23 cellular contexts compared by ENCODE assay signal in genomic region chr12:2118061-2118460, GRCh38.
DNase-seq lines count a peak whose midpoint lies in the region; ATAC-seq, FAIRE-seq and TF ChIP-seq lines count a peak whose summit lies in the region.
"Had no signal": no experiment of that assay in that cellular context is flagged by ENCODE, and none has a peak within 500 bp of the region (broad histone marks: within the 10 kb centered on the region; RNA-seq: fewer than 3 reads in every experiment).

No MANE protein-coding gene starts in this region.

- H3K4me1 ChIP-seq in heart left ventricle (peaks cover 3 to 71% (median 30%) of the 10 kb centered on the region in 12 donors), K562 (replicated peaks in 1 of 2; ENCODE audit: control insufficient read depth in 2 of 2, insufficient read depth in 2 of 2, low read length in 2 of 2) (no peaks in the 10 kb centered on the region), lung (ENCODE audit: control insufficient read depth in 2 of 2, insufficient read depth in 2 of 2, low read length in 2 of 2) (no peaks in the 10 kb centered on the region), tibial nerve (peaks cover 0 to 13% (median 0%) of the 10 kb centered on the region in 4 donors)
- no peaks in the 10 kb centered on the region for H3K4me1 ChIP-seq in effector memory CD4-positive, alpha-beta T cell (ENCODE audit: control insufficient read depth, insufficient read depth, low read length, poor library complexity, severe bottlenecking)

- TF ChIP-seq POLR2A in heart left ventricle (IDR thresholded peaks at IDR 0.05) (no peak), K562 (conservative IDR thresholded peaks at IDR 0.05) (no peak), tibial nerve (IDR thresholded peaks at IDR 0.05) (no peak)

- peaks cover 14% of the 10 kb centered on the region for H3K4me1 Mint-ChIP-seq in mesothelial cell of epicardium
- H3K4me1 Mint-ChIP-seq: activated naive CD8-positive, alpha-beta T cell treated with anti-CD3 and anti-CD28 coated beads for 36 hours; brain; IgD-negative memory B cell; memory B cell; natural killer cell had no signal

- H3K27ac ChIP-seq in heart left ventricle (peak overlapping the region in 10 of 12 donors; percentile 24 to 80 (median 60)), K562 (ENCODE audit: extremely low read depth, low read depth, low read length) (no peak overlapping the region), lung (ENCODE audit: low read depth in 1 of 2, low read length in 1 of 2) (peak overlapping the region; percentile 15 to 60), tibial nerve (no peak overlapping the region)
- H3K27ac ChIP-seq in effector memory CD4-positive, alpha-beta T cell (ENCODE audit: insufficient read depth, low read length, poor library complexity, severe bottlenecking), result no peak overlapping the region
- H3K27ac ChIP-seq: epithelial cell of prostate, SK-N-MC had no signal

- no peaks in the 10 kb centered on the region for H3K9me3 Mint-ChIP-seq in mesothelial cell of epicardium
- H3K9me3 Mint-ChIP-seq: activated naive CD8-positive, alpha-beta T cell treated with anti-CD3 and anti-CD28 coated beads for 36 hours; activated T-helper 1 cell treated with anti-CD3 and anti-CD28 coated beads, Interleukin-12 subunit alpha, Interleukin-12 subunit beta, Interleukin-2, Interleukin-4 antibody, amounts not matched to agents 30 ng/mL and 10 ng/mL and 1 ng/mL, durations not matched to agents 14 hours and 24 hours and 36 hours; brain; memory B cell; natural killer cell; T-helper 2 cell treated with Interferon-gamma antibody and Interleukin-4, amounts not matched to agents 5 μg/mL and 100 μg/mL, for 36 hours had no signal

- WGBS in heart left ventricle, 4 donors, result 67 to 77% (median 69%) methylated on average over 5 of the region's 5 CpGs
- 0% methylated on average over 4 of the region's 5 CpGs for WGBS in K562 (ENCODE audit: insufficient coverage, low coverage, missing lambda C conversion rate)
- 81 to 84% methylated on average over 5 of the region's 5 CpGs for WGBS in lung, 2 donors
- 81 to 85% methylated on average over 5 of the region's 5 CpGs for WGBS in tibial nerve, 2 donors

- no peaks in the 10 kb centered on the region for H3K27me3 Mint-ChIP-seq in mesothelial cell of epicardium (ENCODE audit: low read depth)
- H3K27me3 Mint-ChIP-seq: activated naive CD8-positive, alpha-beta T cell treated with anti-CD3 and anti-CD28 coated beads for 36 hours had no signal

- no peak overlapping the region for H3K4me2 ChIP-seq in K562 (ENCODE audit: insufficient read depth, low read length)

- TF ChIP-seq CTCF in heart left ventricle (IDR thresholded peaks at IDR 0.05), result no peak
- peak in 2 of 3 experiments; percentile 17 to 21; a peak in 3 of 6 replicates for TF ChIP-seq CTCF in K562 (IDR thresholded peaks at IDR 0.05 in 2 of 3, conservative IDR thresholded peaks at IDR 0.05 in 1 of 3; ENCODE audit: insufficient read depth in 2 of 3, low read depth in 1 of 3, low read length in 3 of 3)
- no peak for TF ChIP-seq CTCF in lung (IDR thresholded peaks at IDR 0.05; ENCODE audit: control extremely low read depth, extremely low read depth)
- no peak for TF ChIP-seq CTCF in tibial nerve (IDR thresholded peaks at IDR 0.05)
- no peak for TF ChIP-seq CTCF in mesothelial cell of epicardium (IDR thresholded peaks at IDR 0.05; ENCODE audit: unreplicated experiment)

- no peaks in the 10 kb centered on the region for H3K79me2 ChIP-seq in K562 (ENCODE audit: control insufficient read depth, insufficient read depth, low read length)

- BruUV-seq in K562 (replicated peaks; lab: Mats Ljungman, UMichigan), result no TSS peak

- H3K4me3 ChIP-seq in heart left ventricle, result no peak overlapping the region
- no peak overlapping the region for H3K4me3 ChIP-seq in K562
- no peak overlapping the region for H3K4me3 ChIP-seq in lung
- no peak overlapping the region for H3K4me3 ChIP-seq in tibial nerve
- no peak overlapping the region for H3K4me3 ChIP-seq in effector memory CD4-positive, alpha-beta T cell (ENCODE audit: insufficient read depth, low read depth, low read length, poor library complexity, severe bottlenecking)
- H3K4me3 ChIP-seq: SK-N-MC had no signal

- TF ChIP-seq EP300 in K562 (IDR thresholded peaks at IDR 0.05; ENCODE audit: low read length), result no peak
- TF ChIP-seq EP300 in tibial nerve (IDR thresholded peaks at IDR 0.05), result no peak

- H3K27me3 ChIP-seq in heart left ventricle (no peaks in the 10 kb centered on the region), K562 (ENCODE audit: control insufficient read depth in 2 of 2, insufficient read depth in 2 of 2, low read length in 2 of 2) (peaks cover 7 to 58% of the 10 kb centered on the region in 2 experiments; a peak in 4 of 5 replicates), lung (ENCODE audit: control insufficient read depth, insufficient read depth) (no peaks in the 10 kb centered on the region), tibial nerve (no peaks in the 10 kb centered on the region)
- no peaks in the 10 kb centered on the region for H3K27me3 ChIP-seq in effector memory CD4-positive, alpha-beta T cell (replicated peaks; ENCODE audit: control insufficient read depth, insufficient read depth, low read length, poor library complexity, severe bottlenecking)

- peak in 3 of 4 donors; percentile 5 to 21 (median 9) for ATAC-seq in heart left ventricle
- peak; percentile 61 for ATAC-seq in K562
- no peak for ATAC-seq in lung (ENCODE audit: insufficient read depth, low FRiP score)
- no peak for ATAC-seq in GM18870 (IDR thresholded peaks at IDR 0.05; ENCODE audit: unreplicated experiment)
- ATAC-seq: natural killer cell, PC-3 had no signal

- DNase-seq in heart left ventricle (no peak), cardiac septum (ENCODE audit: low spot score) (no peak), K562 (ENCODE audit: extremely low read depth in 1 of 4, low spot score in 3 of 4) (peak; percentile 5 to 15 (median 10)), lung (ENCODE audit: low spot score) (no peak), tibial nerve (ENCODE audit: low spot score in 2 of 2) (no peak), mesothelial cell of epicardium (ENCODE audit: low spot score in 2 of 2, unreplicated experiment in 2 of 2) (no peak)
- no peak for DNase-seq in effector memory CD4-positive, alpha-beta T cell
- DNase-seq: activated naive CD8-positive, alpha-beta T cell treated with anti-CD3 and anti-CD28 coated beads for 36 hours; C1 segment of cervical spinal cord; DMS153; MV-4-11; natural killer cell; NCI-H2081; PC-3 had no signal

- CTCF ChIA-PET in K562 (lab: Yijun Ruan, JAX; ENCODE audit: low intra/inter-chr PET ratio), result no interaction called here

- H3K27ac Mint-ChIP-seq in mesothelial cell of epicardium, result no peak overlapping the region
- H3K27ac Mint-ChIP-seq: activated naive CD8-positive, alpha-beta T cell treated with anti-CD3 and anti-CD28 coated beads for 36 hours; activated T-helper 1 cell treated with anti-CD3 and anti-CD28 coated beads, Interleukin-12 subunit alpha, Interleukin-12 subunit beta, Interleukin-2, Interleukin-4 antibody, amounts not matched to agents 30 ng/mL and 10 ng/mL and 1 ng/mL, durations not matched to agents 14 hours and 24 hours and 36 hours; brain; IgD-negative memory B cell; memory B cell; natural killer cell; progenitor cell of endocrine pancreas; T-helper 2 cell treated with Interferon-gamma antibody and Interleukin-4, amounts not matched to agents 5 μg/mL and 100 μg/mL, for 36 hours had no signal

- peaks cover 0 to 64% (median 15%) of the 10 kb centered on the region in 9 donors for H3K36me3 ChIP-seq in heart left ventricle
- H3K36me3 ChIP-seq in K562 (ENCODE audit: control insufficient read depth, insufficient read depth, low read length), result no peaks in the 10 kb centered on the region
- peaks cover 2 to 3% of the 10 kb centered on the region in 2 donors for H3K36me3 ChIP-seq in lung (ENCODE audit: control insufficient read depth in 2 of 2, insufficient read depth in 2 of 2, low read length in 2 of 2)
- H3K36me3 ChIP-seq in tibial nerve, result no peaks in the 10 kb centered on the region
- H3K36me3 ChIP-seq in effector memory CD4-positive, alpha-beta T cell (ENCODE audit: control insufficient read depth, insufficient read depth, low read length), result no peaks in the 10 kb centered on the region

- no peak for FAIRE-seq in K562 (lab: Jason Lieb, UNC)

- in situ Hi-C loops in K562 (cut with MboI), result no loop called here

- H3K36me3 Mint-ChIP-seq in mesothelial cell of epicardium, result peaks cover 13% of the 10 kb centered on the region
- H3K36me3 Mint-ChIP-seq: activated naive CD8-positive, alpha-beta T cell treated with anti-CD3 and anti-CD28 coated beads for 36 hours; IgD-negative memory B cell; memory B cell; natural killer cell had no signal

- 0 out of 4 replicates have a peak, but pooled peaks of 1 of the 2 experiments have one; percentile 17 for TF ChIP-seq RAD21 in K562 (CRISPR knock-in tag; conservative IDR thresholded peaks at IDR 0.05 in 1 of 2, IDR thresholded peaks at IDR 0.05 in 1 of 2)

- H3K4me3 Mint-ChIP-seq in mesothelial cell of epicardium, result no peak overlapping the region
- H3K4me3 Mint-ChIP-seq: activated naive CD8-positive, alpha-beta T cell treated with anti-CD3 and anti-CD28 coated beads for 36 hours; activated T-helper 1 cell treated with anti-CD3 and anti-CD28 coated beads, Interleukin-12 subunit alpha, Interleukin-12 subunit beta, Interleukin-2, Interleukin-4 antibody, amounts not matched to agents 30 ng/mL and 10 ng/mL and 1 ng/mL, durations not matched to agents 14 hours and 24 hours and 36 hours; brain; IgD-negative memory B cell; memory B cell; natural killer cell; T-helper 2 cell treated with Interferon-gamma antibody and Interleukin-4, amounts not matched to agents 5 μg/mL and 100 μg/mL, for 36 hours had no signal

- no peak overlapping the region for H3K9ac ChIP-seq in K562 (ENCODE audit: insufficient read depth in 1 of 2, low read depth in 2 of 2, low read length in 2 of 2)

- POLR2A ChIA-PET in K562 (lab: Yijun Ruan, JAX), result interaction anchor here (0.5 kb wide), 1 partner anchor 161 kb away, joined by 3 read pairs; no protein-coding TSS in a partner anchor

- H2AFZ ChIP-seq in K562 (ENCODE audit: low read depth, low read length), result no peak overlapping the region

- H4K20me1 ChIP-seq in K562 (replicated peaks; ENCODE audit: control insufficient read depth, insufficient read depth, low read length), result no peaks in the 10 kb centered on the region

- H3K9me1 ChIP-seq in K562 (ENCODE audit: control insufficient read depth, insufficient read depth, low read length), result no peaks in the 10 kb centered on the region

- H3K9me3 ChIP-seq in heart left ventricle (no peaks in the 10 kb centered on the region), K562 (replicated peaks; ENCODE audit: control insufficient read depth, insufficient read depth, low read depth, low read length) (no peaks in the 10 kb centered on the region), lung (ENCODE audit: control insufficient read depth in 2 of 2, insufficient read depth in 1 of 2, low read length in 1 of 2) (no peaks in the 10 kb centered on the region), tibial nerve (peaks cover 0 to 2% (median 0%) of the 10 kb centered on the region in 4 donors)
- H3K9me3 ChIP-seq in effector memory CD4-positive, alpha-beta T cell (ENCODE audit: control insufficient read depth, low read length), result no peaks in the 10 kb centered on the region

- intact Hi-C loops in heart left ventricle (cut with DNase I) (no loop called here), cardiac septum (cut with DNase I) (no loop called here), K562 (cut with micrococcal nuclease) (no loop called here)

TF ChIP-seq in K562, 482 proteins besides CTCF, POLR2A, EP300 and RAD21 (continues in another document):
- TF ChIP-seq SMARCA5 (IDR thresholded peaks at IDR 0.05), result no peak

Comparison
In these comparisons a context has a peak if more than half of its experiments do, and no peak if none do; other contexts are left out.
1. ATAC-seq: peak in heart left ventricle (3 of 4) and K562 (single experiment); none in lung (single experiment) and GM18870 (single experiment).
2. DNase-seq: peak in K562 (4 of 4); none in heart left ventricle (0 of 5), cardiac septum (single experiment), lung (single experiment), tibial nerve (0 of 2), effector memory CD4-positive, alpha-beta T cell (0 of 3) and mesothelial cell of epicardium (0 of 2).
3. H3K27ac ChIP-seq: peak in heart left ventricle (10 of 12) and lung (2 of 2); none in K562 (single experiment), tibial nerve (0 of 4) and effector memory CD4-positive, alpha-beta T cell (single experiment).
4. CTCF ChIP-seq: peak in K562 (2 of 3); none in heart left ventricle (0 of 12), lung (single experiment), tibial nerve (0 of 5) and mesothelial cell of epicardium (single experiment).